ENCODE assay signal across 8 cellular contexts in the genomic region with DNA sequence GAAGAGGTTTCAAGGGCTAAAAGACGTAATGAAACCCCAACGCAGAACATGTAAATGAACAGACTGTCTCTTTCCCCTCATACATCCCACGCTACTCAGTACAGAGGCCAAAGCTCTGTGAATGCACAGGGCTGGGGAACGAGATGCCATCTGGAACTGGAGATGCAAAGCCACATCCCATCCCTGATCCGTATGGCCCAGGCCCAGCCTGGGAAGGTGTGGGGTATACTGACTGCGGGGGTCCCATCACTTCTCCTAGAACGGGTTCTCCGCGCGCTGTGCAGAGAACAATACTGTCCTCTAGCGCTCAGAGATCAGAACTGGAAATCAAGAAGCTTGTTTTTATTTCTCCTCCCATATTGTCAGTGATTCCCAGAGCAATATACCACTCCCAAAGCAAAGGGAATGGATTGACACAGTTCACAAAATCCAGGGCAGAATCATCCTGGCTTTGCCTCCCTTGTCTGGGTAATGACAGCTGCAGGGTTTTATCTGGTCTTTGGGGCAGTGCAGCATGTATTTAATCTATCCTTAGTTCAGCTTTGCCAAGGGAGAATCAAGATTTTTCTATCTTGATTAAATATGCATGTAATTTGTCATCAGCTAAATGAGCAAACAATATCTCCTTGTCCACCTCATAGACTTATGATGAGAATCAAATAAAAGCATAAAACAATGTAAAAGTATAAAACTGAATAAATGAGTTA. TPM values are rescaled to one million over a fixed set of nuclear protein-coding genes. Genes with fewer than 3 reads are reported as not detected.
A peak's percentile ranks its signal among the peaks of the same experiment; 100 is the strongest.
DNase-seq lines count a peak whose midpoint lies in the region; ATAC-seq and TF ChIP-seq lines count a peak whose summit lies in the region.

No MANE protein-coding gene starts in this region.

- H3K4me2 ChIP-seq in hepatocyte = peak overlapping the region; percentile 64

- H3K27me3 ChIP-seq in ascending aorta (no peaks in the 10 kb centered on the region), hepatocyte (no peaks in the 10 kb centered on the region), spleen (replicated peaks in 1 of 7) (peaks cover 0 to 16% (median 0%) of the 10 kb centered on the region in 7 donors)
- no peaks in the 10 kb centered on the region for H3K27me3 ChIP-seq in effector memory CD4-positive, alpha-beta T cell (replicated peaks; ENCODE audit: control insufficient read depth, insufficient read depth, low read length, poor library complexity, severe bottlenecking)

- H3K9me2 ChIP-seq in hepatocyte (replicated peaks; ENCODE audit: insufficient read depth) = no peaks in the 10 kb centered on the region

- H3K4me1 ChIP-seq in ascending aorta (peaks cover 0 to 8% of the 10 kb centered on the region in 2 donors), hepatocyte (ENCODE audit: insufficient read depth) (peaks cover 7% of the 10 kb centered on the region), spleen (peaks cover 0 to 14% (median 1%) of the 10 kb centered on the region in 6 donors)
- H3K4me1 ChIP-seq in effector memory CD4-positive, alpha-beta T cell (ENCODE audit: control insufficient read depth, insufficient read depth, low read length, poor library complexity, severe bottlenecking) = no peaks in the 10 kb centered on the region

- H3K9me3 ChIP-seq in ascending aorta (no peaks in the 10 kb centered on the region), hepatocyte (ENCODE audit: low read depth) (no peaks in the 10 kb centered on the region), spleen (no peaks in the 10 kb centered on the region)
- H3K9me3 ChIP-seq in effector memory CD4-positive, alpha-beta T cell (ENCODE audit: control insufficient read depth, low read length) = no peaks in the 10 kb centered on the region

- TF ChIP-seq CTCF in AG09319 (IDR thresholded peaks at IDR 0.05; ENCODE audit: low read depth, low read length) = peak; percentile 91
- peak; percentile 71 to 91 (median 89) for TF ChIP-seq CTCF in ascending aorta (IDR thresholded peaks at IDR 0.05)
- TF ChIP-seq CTCF in hepatocyte (IDR thresholded peaks at IDR 0.05; ENCODE audit: poor library complexity) = peak; percentile 85
- TF ChIP-seq CTCF in spleen (IDR thresholded peaks at IDR 0.05 in 8 of 11, conservative IDR thresholded peaks at IDR 0.05 in 3 of 11) = peak in 10 of 11 experiments; percentile 15 to 65 (median 37)

- 18% methylated on average over 11 of the region's 11 CpGs for WGBS in hepatocyte (ENCODE audit: low lambda C conversion rate, missing lambda C conversion rate)
- WGBS in spleen, 5 donors = 20 to 24% (median 23%) methylated on average over 11 of the region's 11 CpGs

- no peak for TF ChIP-seq POLR2A in spleen (IDR thresholded peaks at IDR 0.05)

- H3K79me2 ChIP-seq in hepatocyte = no peaks in the 10 kb centered on the region

- peak overlapping the region; percentile 45 for H3K4me3 ChIP-seq in ascending aorta
- H3K4me3 ChIP-seq in hepatocyte = no peak overlapping the region
- peak overlapping the region in 2 of 8 donors; percentile 6 to 46 for H3K4me3 ChIP-seq in spleen
- H3K4me3 ChIP-seq in effector memory CD4-positive, alpha-beta T cell (ENCODE audit: insufficient read depth, low read depth, low read length, poor library complexity, severe bottlenecking) = no peak overlapping the region

- no peak overlapping the region for H2AFZ ChIP-seq in hepatocyte

- peak overlapping the region in 1 of 2 donors; percentile 2 for H3K27ac ChIP-seq in ascending aorta
- no peak overlapping the region for H3K27ac ChIP-seq in hepatocyte
- H3K27ac ChIP-seq in spleen = peak overlapping the region in 5 of 8 donors; percentile 1 to 38 (median 18)
- no peak overlapping the region for H3K27ac ChIP-seq in effector memory CD4-positive, alpha-beta T cell (ENCODE audit: insufficient read depth, low read length, poor library complexity, severe bottlenecking)

- intact Hi-C loops in ascending aorta (cut with DNase I) (loop anchor here (5.0 kb wide), 1 partner anchor 364 kb away; no protein-coding TSS in a partner anchor), spleen (cut with DNase I; ENCODE audit: low total_unique reads) (loop anchor here (5.0 kb wide), 1 partner anchor 379 kb away; no protein-coding TSS in a partner anchor)

- no peaks in the 10 kb centered on the region for H4K20me1 ChIP-seq in hepatocyte (ENCODE audit: insufficient read depth, poor library complexity, severe bottlenecking)

- ATAC-seq in activated CD4-positive, CD25-positive, alpha-beta regulatory T cell treated with anti-CD3 and anti-CD28 coated beads, Interleukin-2, amount 50 U/mL, for 24 hours = no peak

- DNase-seq in AG09319 (ENCODE audit: extremely low read depth, low read depth) (no peak), HT1080 (ENCODE audit: low read depth) (peak; percentile 46), ascending aorta (ENCODE audit: low spot score in 2 of 2) (no peak), hepatocyte (ENCODE audit: low spot score) (peak; percentile 64), spleen (no peak), GDM1 (lab: John Stamatoyannopoulos, UW) (no peak)
- no peak for DNase-seq in effector memory CD4-positive, alpha-beta T cell

- H3K36me3 ChIP-seq in ascending aorta = no peaks in the 10 kb centered on the region
- no peaks in the 10 kb centered on the region for H3K36me3 ChIP-seq in hepatocyte (replicated peaks; ENCODE audit: insufficient read depth, low read depth)
- H3K36me3 ChIP-seq in spleen = no peaks in the 10 kb centered on the region
- H3K36me3 ChIP-seq in effector memory CD4-positive, alpha-beta T cell (ENCODE audit: control insufficient read depth, insufficient read depth, low read length) = no peaks in the 10 kb centered on the region

RNA-seq across cellular contexts. Expression of a gene that starts 47.3 kb away (rescaled TPM):
- total RNA-seq in HT1080 (2014; rRNA removed; shearing (Covaris generic)) = 0.84 and 2.9 TPM in 2 replicates
- 0.79 and 1.4 TPM in 2 replicates for polyA plus RNA-seq in HT1080 (2015; cell fraction: cytosol; rRNA removed)
- polyA plus RNA-seq in HT1080 (2015; cell fraction: nucleus; rRNA removed) = 3.1 and 3.9 TPM in 2 replicates
- total RNA-seq in ascending aorta (19.9 TPM), hepatocyte (1.8 and 7.3 TPM in 2 replicates), spleen (10 to 100 TPM in 2 of 7 donors, 1 to 10 TPM in 5; 5.7 to 14.8 (median 6.9) TPM)
- polyA plus RNA-seq in hepatocyte (1.6 and 4.6 TPM in 2 replicates), spleen (under 1 TPM; 0.17 to 0.77 (median 0.44) TPM)

Comparison
In these comparisons a context has a peak if more than half of its experiments do, and no peak if none do; other contexts are left out.
1. DNase-seq: peak in HT1080 (single experiment) and hepatocyte (single experiment); none in AG09319 (single experiment), ascending aorta (0 of 2), spleen (single experiment), effector memory CD4-positive, alpha-beta T cell (0 of 3) and GDM1 (single experiment).
2. CTCF ChIP-seq: peak in every context shown above with its lines; median percentile 91 in AG09319; 89 in ascending aorta; 85 in hepatocyte; 37 in spleen.
3. H3K27ac ChIP-seq: peak in spleen (5 of 8); none in hepatocyte (single experiment) and effector memory CD4-positive, alpha-beta T cell (single experiment).
4. H3K4me3 ChIP-seq: peak in ascending aorta (2 of 2); none in hepatocyte (single experiment) and effector memory CD4-positive, alpha-beta T cell (single experiment).